ENCODE assay signal across 10 cellular contexts in the genomic region with DNA sequence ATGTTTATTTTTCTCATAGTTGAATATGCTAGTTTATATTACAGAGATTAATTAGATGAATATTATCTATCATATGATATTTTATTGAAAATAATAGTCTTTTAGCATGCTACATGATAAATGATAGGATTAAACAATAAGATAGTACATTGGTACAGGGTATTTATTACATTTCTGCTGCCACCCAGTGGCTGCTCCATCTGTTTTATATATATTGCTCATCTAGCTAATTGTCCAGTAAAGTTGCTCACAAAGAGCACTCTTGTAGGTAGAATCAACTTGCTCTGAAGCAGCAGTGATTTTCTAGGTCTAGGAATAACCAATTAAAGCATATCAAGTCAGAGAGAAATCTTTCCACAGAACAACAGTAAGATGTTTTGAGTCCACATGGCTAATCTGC.
DNase-seq lines count a peak whose midpoint lies in the region; ATAC-seq and TF ChIP-seq lines count a peak whose summit lies in the region.
"Had no signal": no experiment of that assay in that cellular context is flagged by ENCODE, and none has a peak within 500 bp of the region (broad histone marks: within the 10 kb centered on the region; RNA-seq: fewer than 3 reads in every experiment).

No MANE protein-coding gene starts in this region.

- H3K36me3 ChIP-seq in mammary epithelial cell (ENCODE audit: insufficient read depth, low read length): no peaks in the 10 kb centered on the region
- no peaks in the 10 kb centered on the region for H3K36me3 ChIP-seq in naive thymus-derived CD4-positive, alpha-beta T cell (ENCODE audit: control insufficient read depth in 2 of 3, insufficient read depth in 3 of 3, low read length in 3 of 3)

- H3K27me3 Mint-ChIP-seq in neural crest cell (ENCODE audit: low read depth): no peaks in the 10 kb centered on the region
- H3K27me3 Mint-ChIP-seq in naive thymus-derived CD4-positive, alpha-beta T cell: no peaks in the 10 kb centered on the region
- H3K27me3 Mint-ChIP-seq: central memory CD8-positive, alpha-beta T cell had no signal

- no peaks in the 10 kb centered on the region for H3K79me2 ChIP-seq in mammary epithelial cell (ENCODE audit: insufficient read depth, low read length)

- no peaks in the 10 kb centered on the region for H3K36me3 Mint-ChIP-seq in neural crest cell (ENCODE audit: low read depth)
- H3K36me3 Mint-ChIP-seq in naive thymus-derived CD4-positive, alpha-beta T cell: no peaks in the 10 kb centered on the region

- dilution Hi-C loops in mammary epithelial cell (cut with HindIII; ENCODE audit: low sequenced_read_pairs): no loop called here

- H3K27ac Mint-ChIP-seq in neural crest cell (ENCODE audit: unreplicated experiment): no peak overlapping the region
- no peak overlapping the region for H3K27ac Mint-ChIP-seq in naive thymus-derived CD4-positive, alpha-beta T cell

- ATAC-seq in sciatic nerve: no peak
- no peak for ATAC-seq in naive thymus-derived CD4-positive, alpha-beta T cell

- H3K4me3 ChIP-seq in mammary epithelial cell (replicated peaks in 1 of 3; ENCODE audit: insufficient read depth in 1 of 3, low read depth in 2 of 3, low read length in 3 of 3): no peak overlapping the region
- no peak overlapping the region for H3K4me3 ChIP-seq in naive thymus-derived CD4-positive, alpha-beta T cell (ENCODE audit: low read length)

- no peaks in the 10 kb centered on the region for H4K20me1 ChIP-seq in mammary epithelial cell (ENCODE audit: insufficient read depth, low read length)

- H3K27ac ChIP-seq in mammary epithelial cell (ENCODE audit: insufficient read depth, low read depth, low read length): no peak overlapping the region
- H3K27ac ChIP-seq in naive thymus-derived CD4-positive, alpha-beta T cell (ENCODE audit: low read depth, low read length): no peak overlapping the region
- H3K27ac ChIP-seq: HL-60 had no signal

- DNase-seq in GM10248 (ENCODE audit: extremely low spot score): no peak
- DNase-seq in NCI-H1436 (lab: John Stamatoyannopoulos, UW): peak; percentile 32
- peak; percentile 12 for DNase-seq in mammary epithelial cell
- DNase-seq in neural crest cell (ENCODE audit: low read depth, low spot score): no peak
- no peak for DNase-seq in DMS153 (lab: John Stamatoyannopoulos, UW)
- DNase-seq in sciatic nerve (ENCODE audit: low spot score): no peak
- no peak for DNase-seq in naive thymus-derived CD4-positive, alpha-beta T cell
- no peak for DNase-seq in central memory CD4-positive, alpha-beta T cell

- peak; percentile 55 for TF ChIP-seq CTCF in GM10248 (IDR thresholded peaks at IDR 0.05; ENCODE audit: control extremely low read depth, extremely low read depth, low read depth, missing control alignments)
- TF ChIP-seq CTCF in mammary epithelial cell (conservative IDR thresholded peaks at IDR 0.05 in 1 of 2, IDR thresholded peaks at IDR 0.05 in 1 of 2; ENCODE audit: extremely low read depth in 1 of 2, insufficient read depth in 1 of 2, low read depth in 1 of 2, low read length in 2 of 2): peak; percentile 31 to 54
- TF ChIP-seq CTCF in neural crest cell (conservative IDR thresholded peaks at IDR 0.05): peak; percentile 67

- H3K27me3 ChIP-seq in mammary epithelial cell (ENCODE audit: insufficient read depth, low read length): peaks cover 2% of the 10 kb centered on the region
- no peaks in the 10 kb centered on the region for H3K27me3 ChIP-seq in naive thymus-derived CD4-positive, alpha-beta T cell (ENCODE audit: control insufficient read depth in 2 of 2, insufficient read depth in 2 of 2, low read length in 2 of 2)

- no peak overlapping the region for H3K4me2 ChIP-seq in mammary epithelial cell (ENCODE audit: insufficient read depth, low read depth, low read length)

- H2AFZ ChIP-seq in mammary epithelial cell (ENCODE audit: low read depth, low read length): no peak overlapping the region

- POLR2A ChIA-PET in GM10248 (lab: Yijun Ruan, JAX): no interaction called here
- POLR2A ChIA-PET in naive thymus-derived CD4-positive, alpha-beta T cell (lab: Charles Lee): no interaction called here

- no peaks in the 10 kb centered on the region for H3K9me3 Mint-ChIP-seq in neural crest cell
- peaks cover 0 to 5% (median 0%) of the 10 kb centered on the region in 11 donors for H3K9me3 Mint-ChIP-seq in naive thymus-derived CD4-positive, alpha-beta T cell

- H3K4me3 Mint-ChIP-seq in neural crest cell: no peak overlapping the region
- H3K4me3 Mint-ChIP-seq in naive thymus-derived CD4-positive, alpha-beta T cell: no peak overlapping the region
- H3K4me3 Mint-ChIP-seq: central memory CD8-positive, alpha-beta T cell had no signal

- no peak overlapping the region for H3K9ac ChIP-seq in mammary epithelial cell (ENCODE audit: insufficient read depth, low read length)

- intact Hi-C loops in mammary epithelial cell (cut with micrococcal nuclease) (loop anchor here (1.0 to 5.0 kb wide), 2 partner anchors 359 to 529 kb away; no protein-coding TSS in a partner anchor), sciatic nerve (cut with DNase I) (no loop called here)
- intact Hi-C loops in naive thymus-derived CD4-positive, alpha-beta T cell (cut with micrococcal nuclease): loop anchor here in 1 of 2 donors (10.0 kb wide), 1 partner anchor 243 kb away; no protein-coding TSS in a partner anchor

- no TSS peak for BruUV-seq in mammary epithelial cell (replicated peaks; lab: Mats Ljungman, UMichigan)

- H3K4me1 Mint-ChIP-seq in neural crest cell: no peaks in the 10 kb centered on the region
- H3K4me1 Mint-ChIP-seq in naive thymus-derived CD4-positive, alpha-beta T cell: no peaks in the 10 kb centered on the region
- H3K4me1 Mint-ChIP-seq: central memory CD8-positive, alpha-beta T cell had no signal

- peaks cover 7% of the 10 kb centered on the region for H3K4me1 ChIP-seq in mammary epithelial cell (ENCODE audit: insufficient read depth, low read length)
- H3K4me1 ChIP-seq in naive thymus-derived CD4-positive, alpha-beta T cell (ENCODE audit: control insufficient read depth in 2 of 2, insufficient read depth in 2 of 2, low read length in 2 of 2): no peaks in the 10 kb centered on the region

- H3K9me3 ChIP-seq in mammary epithelial cell (replicated peaks; ENCODE audit: insufficient read depth, low read length): no peaks in the 10 kb centered on the region
- H3K9me3 ChIP-seq in naive thymus-derived CD4-positive, alpha-beta T cell (ENCODE audit: control insufficient read depth in 2 of 3, low read length in 3 of 3): no peaks in the 10 kb centered on the region

- CTCF ChIA-PET in GM10248 (lab: Yijun Ruan, JAX): interaction anchor here (1.0 to 2.4 kb wide), 5 partner anchors 18 to 531 kb away, joined by 3 to 22 read pairs (median 8); no protein-coding TSS in a partner anchor
- CTCF ChIA-PET in mammary epithelial cell (lab: Charles Lee; ENCODE audit: low non-redundant PET): interaction anchor here (0.6 kb wide), 3 partner anchors 91 to 551 kb away, joined by 3 to 6 read pairs (median 3); no protein-coding TSS in a partner anchor
- CTCF ChIA-PET in naive thymus-derived CD4-positive, alpha-beta T cell (lab: Charles Lee): no interaction called here

- in situ Hi-C loops in mammary epithelial cell (cut with MboI; ENCODE audit: low sequenced_read_pairs in 2 of 2): no loop called here

Comparison
In these comparisons a context has a peak if more than half of its experiments do, and no peak if none do; other contexts are left out.
1. DNase-seq: peak in NCI-H1436 (single experiment) and mammary epithelial cell (single experiment); none in GM10248 (single experiment), neural crest cell (single experiment), DMS153 (single experiment), sciatic nerve (single experiment), naive thymus-derived CD4-positive, alpha-beta T cell (0 of 9) and central memory CD4-positive, alpha-beta T cell (single experiment).
2. Peak in every context shown above with its lines, with median percentiles within 50 percentile points of each other: CTCF ChIP-seq.